In genomic region chr21:29333355-29333746, GRCh38 we compare ENCODE assay signal across 1 cellular context.
TF ChIP-seq lines count a peak whose summit lies in the region.

No MANE protein-coding gene starts in this region.

TF ChIP-seq in IMR-90, 13 proteins besides CTCF, POLR2A, EP300 and RAD21:
- TF ChIP-seq NFE2L2 (IDR thresholded peaks at IDR 0.05; ENCODE audit: low read depth, low read length) = no peak
- TF ChIP-seq MXI1 (IDR thresholded peaks at IDR 0.05; ENCODE audit: borderline replicate concordance, low read depth, low read length) = no peak
- no peak for TF ChIP-seq SMC3 (IDR thresholded peaks at IDR 0.05; ENCODE audit: low read depth, low read length)
- no peak for TF ChIP-seq CEBPB (IDR thresholded peaks at IDR 0.05; ENCODE audit: low read depth, low read length)
- TF ChIP-seq ELK1 (IDR thresholded peaks at IDR 0.05; ENCODE audit: borderline replicate concordance, low read depth, low read length) = no peak
- TF ChIP-seq FOS (IDR thresholded peaks at IDR 0.05; ENCODE audit: low read depth, low read length) = no peak
- no peak for TF ChIP-seq BHLHE40 (IDR thresholded peaks at IDR 0.05; ENCODE audit: low read depth, low read length)
- no peak for TF ChIP-seq USF2 (IDR thresholded peaks at IDR 0.05; ENCODE audit: low read depth, low read length)
TF ChIP-seq in IMR-90: peak in this region for 0.
